Comparison of ENCODE assay signal across 8 cellular contexts in genomic region chr12:77847060-77847541, GRCh38. TPM values are rescaled to one million over a fixed set of nuclear protein-coding genes. Genes with fewer than 3 reads are reported as not detected.
DNase-seq lines count a peak whose midpoint lies in the region; ATAC-seq and TF ChIP-seq lines count a peak whose summit lies in the region.

No MANE protein-coding gene starts in this region.

- no peak overlapping the region for H3K27ac Mint-ChIP-seq in effector memory CD8-positive, alpha-beta T cell

- in situ Hi-C loops in Panc1 (cut with HindIII; ENCODE audit: low pct_unique_long_range_greater_than_20kb, low sequenced_read_pairs) = no loop called here

- H3K4me3 ChIP-seq in Panc1 (ENCODE audit: low read depth in 2 of 2, low read length in 2 of 2) (no peak overlapping the region), mesodermal cell (ENCODE audit: extremely low read depth, insufficient read depth, low read length, poor library complexity, severe bottlenecking) (no peak overlapping the region), BE2C (ENCODE audit: low read depth, low read length) (no peak overlapping the region)

- CTCF ChIA-PET in Panc1 (lab: Charles Lee) = no interaction called here

- no peaks in the 10 kb centered on the region for H3K36me3 ChIP-seq in Panc1 (ENCODE audit: control insufficient read depth, insufficient read depth, low read length)
- no peaks in the 10 kb centered on the region for H3K36me3 ChIP-seq in mesodermal cell (ENCODE audit: control insufficient read depth, insufficient read depth, low read length)
- no peaks in the 10 kb centered on the region for H3K36me3 ChIP-seq in BE2C

- no peaks in the 10 kb centered on the region for H3K4me1 Mint-ChIP-seq in effector memory CD8-positive, alpha-beta T cell (ENCODE audit: low read depth in 2 of 2)

- no peak overlapping the region for H3K4me3 Mint-ChIP-seq in effector memory CD8-positive, alpha-beta T cell

- POLR2A ChIA-PET in Panc1 (lab: Charles Lee) = no interaction called here

- 50% methylated on average over 1 of the region's 2 CpGs; no CpG with 5 or more reads in 1 of the 2 experiments for WGBS in mesodermal cell (ENCODE audit: insufficient coverage in 2 of 2), 2 experiments

- peaks cover 12 to 13% of the 10 kb centered on the region in 2 donors for H3K9me3 Mint-ChIP-seq in effector memory CD8-positive, alpha-beta T cell

- BruUV-seq in Panc1 (replicated peaks; lab: Mats Ljungman, UMichigan) = no TSS peak

- H3K27ac ChIP-seq in Panc1 (ENCODE audit: low read length) (peak overlapping the region; percentile 44; the same call in 1 of the 2 replicates), mesodermal cell (ENCODE audit: low read depth, low read length, severe bottlenecking) (peak overlapping the region; percentile 26)

- TF ChIP-seq CTCF in Panc1 (IDR thresholded peaks at IDR 0.05) = no peak
- no peak for TF ChIP-seq CTCF in BE2C (IDR thresholded peaks at IDR 0.05; ENCODE audit: low read depth, low read length)

- H3K9me3 ChIP-seq in Panc1 (ENCODE audit: control insufficient read depth, insufficient read depth, low read depth, low read length) (no peaks in the 10 kb centered on the region), mesodermal cell (ENCODE audit: control insufficient read depth, low read length) (no peaks in the 10 kb centered on the region), BE2C (no peaks in the 10 kb centered on the region)

- peak; percentile 100 for ATAC-seq in GM18858 (IDR thresholded peaks at IDR 0.05; ENCODE audit: unreplicated experiment)
- peak; percentile 97 for ATAC-seq in HG02840 (IDR thresholded peaks at IDR 0.05; ENCODE audit: low FRiP score, unreplicated experiment)
- ATAC-seq in Panc1 = no peak
- ATAC-seq in effector memory CD8-positive, alpha-beta T cell (replicated peaks) = no peak
- no peak for ATAC-seq in esophagus mucosa

- no peaks in the 10 kb centered on the region for H3K27me3 ChIP-seq in Panc1 (ENCODE audit: control insufficient read depth, insufficient read depth, low read length)
- H3K27me3 ChIP-seq in BE2C = no peaks in the 10 kb centered on the region

- no peaks in the 10 kb centered on the region for H3K36me3 Mint-ChIP-seq in effector memory CD8-positive, alpha-beta T cell (ENCODE audit: insufficient read depth)

- intact Hi-C loops in Panc1 (cut with micrococcal nuclease; ENCODE audit: unreplicated experiment) = no loop called here

- no peaks in the 10 kb centered on the region for H3K27me3 Mint-ChIP-seq in effector memory CD8-positive, alpha-beta T cell

- DNase-seq in Panc1 (ENCODE audit: low read depth, low spot score) (peak; percentile 17), BE2C (no peak)
- DNase-seq in activated CD4-positive, alpha-beta T cell treated with anti-CD3 and anti-CD28 coated beads, Interleukin-2, amount 50 U/mL, for 48 hours = no peak
- no peak for DNase-seq in effector memory CD8-positive, alpha-beta T cell

- H3K4me1 ChIP-seq in Panc1 (ENCODE audit: control insufficient read depth, insufficient read depth, low read length) (peaks cover 4% of the 10 kb centered on the region), mesodermal cell (ENCODE audit: control insufficient read depth, insufficient read depth, low read length, poor library complexity, severe bottlenecking) (peaks cover 34% of the 10 kb centered on the region), BE2C (no peaks in the 10 kb centered on the region)

RNA-seq across cellular contexts. Expression of gene NAV3, which starts 16.4 kb away (rescaled TPM):
- 2.5 TPM for total RNA-seq in Panc1 (2021; ENCODE audit: unreplicated experiment)
- polyA plus RNA-seq in Panc1 (2012; ENCODE audit: insufficient read length) = 0.27 TPM
- polyA plus RNA-seq in mesodermal cell (2013, experiment 1 of 2) = 21.9 TPM
- polyA plus RNA-seq in mesodermal cell (2013, experiment 2 of 2) = 20.0 TPM
- total RNA-seq in esophagus mucosa = 0.52 TPM
- not detected for polyA plus RNA-seq in BE2C (2012; ENCODE audit: insufficient read depth, insufficient read length, low read depth)

Comparison
In these comparisons a context has a peak if more than half of its experiments do, and no peak if none do; other contexts are left out.
1. ATAC-seq: peak in GM18858 (single experiment) and HG02840 (single experiment); none in Panc1 (single experiment), effector memory CD8-positive, alpha-beta T cell (single experiment) and esophagus mucosa (single experiment).